2 cellular contexts compared by ENCODE assay signal in the genomic region with DNA sequence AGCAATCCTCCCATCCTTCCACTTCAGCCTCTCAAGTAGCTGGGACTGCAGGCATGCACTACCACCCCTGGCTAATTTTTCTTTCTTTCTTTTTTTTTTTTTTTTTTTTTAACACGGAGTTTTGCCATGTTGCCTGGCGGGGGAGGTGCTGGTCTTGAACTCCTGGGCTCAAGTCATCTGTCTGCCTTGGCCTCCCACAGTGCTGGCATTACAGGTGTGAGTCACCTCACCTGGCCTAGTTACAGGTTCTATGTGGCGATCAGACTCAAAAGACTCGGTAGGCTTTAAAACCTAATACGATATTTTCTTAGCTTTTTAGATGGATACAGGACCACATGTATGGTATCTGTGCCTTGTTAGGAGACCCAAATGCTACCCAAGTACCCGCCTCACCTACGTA.
TF ChIP-seq lines count a peak whose summit lies in the region.

No MANE protein-coding gene starts in this region.

TF ChIP-seq in GM23338, 12 proteins besides CTCF, POLR2A, EP300 and RAD21:
- TF ChIP-seq EZH2phosphoT487 (IDR thresholded peaks at IDR 0.05; ENCODE audit: unreplicated experiment): no peak
- TF ChIP-seq ZNF114 (CRISPR knock-in tag; IDR thresholded peaks at IDR 0.05): no peak
- TF ChIP-seq, protein P1, sequence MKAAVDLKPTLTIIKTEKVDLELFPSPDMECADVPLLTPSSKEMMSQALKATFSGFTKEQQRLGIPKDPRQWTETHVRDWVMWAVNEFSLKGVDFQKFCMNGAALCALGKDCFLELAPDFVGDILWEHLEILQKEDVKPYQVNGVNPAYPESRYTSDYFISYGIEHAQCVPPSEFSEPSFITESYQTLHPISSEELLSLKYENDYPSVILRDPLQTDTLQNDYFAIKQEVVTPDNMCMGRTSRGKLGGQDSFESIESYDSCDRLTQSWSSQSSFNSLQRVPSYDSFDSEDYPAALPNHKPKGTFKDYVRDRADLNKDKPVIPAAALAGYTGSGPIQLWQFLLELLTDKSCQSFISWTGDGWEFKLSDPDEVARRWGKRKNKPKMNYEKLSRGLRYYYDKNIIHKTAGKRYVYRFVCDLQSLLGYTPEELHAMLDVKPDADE (IDR thresholded peaks at IDR 0.05): no peak
- no peak for TF ChIP-seq NANOG (IDR thresholded peaks at IDR 0.05; ENCODE audit: borderline replicate concordance)
- no peak for TF ChIP-seq EZH2 (IDR thresholded peaks at IDR 0.05; ENCODE audit: low read depth, unreplicated experiment)

TF ChIP-seq in WTC11, 78 proteins besides CTCF, POLR2A, EP300 and RAD21:
- TF ChIP-seq OVOL2 (CRISPR knock-in tag; IDR thresholded peaks at IDR 0.05; ENCODE audit: borderline replicate concordance) (no peak), GTF2I (CRISPR knock-in tag; conservative IDR thresholded peaks at IDR 0.05) (no peak), MYBL2 (CRISPR knock-in tag; IDR thresholded peaks at IDR 0.05) (no peak), FOXP1 (CRISPR knock-in tag; IDR thresholded peaks at IDR 0.05; ENCODE audit: borderline replicate concordance) (no peak), IRF2 (CRISPR knock-in tag; IDR thresholded peaks at IDR 0.05; ENCODE audit: borderline replicate concordance, low read depth) (no peak), FOXJ3 (CRISPR knock-in tag; IDR thresholded peaks at IDR 0.05; ENCODE audit: borderline replicate concordance) (no peak), SOX15 (CRISPR knock-in tag; IDR thresholded peaks at IDR 0.05) (no peak), NR2C2 (CRISPR knock-in tag; IDR thresholded peaks at IDR 0.05) (no peak)
- TF ChIP-seq, protein P2, sequence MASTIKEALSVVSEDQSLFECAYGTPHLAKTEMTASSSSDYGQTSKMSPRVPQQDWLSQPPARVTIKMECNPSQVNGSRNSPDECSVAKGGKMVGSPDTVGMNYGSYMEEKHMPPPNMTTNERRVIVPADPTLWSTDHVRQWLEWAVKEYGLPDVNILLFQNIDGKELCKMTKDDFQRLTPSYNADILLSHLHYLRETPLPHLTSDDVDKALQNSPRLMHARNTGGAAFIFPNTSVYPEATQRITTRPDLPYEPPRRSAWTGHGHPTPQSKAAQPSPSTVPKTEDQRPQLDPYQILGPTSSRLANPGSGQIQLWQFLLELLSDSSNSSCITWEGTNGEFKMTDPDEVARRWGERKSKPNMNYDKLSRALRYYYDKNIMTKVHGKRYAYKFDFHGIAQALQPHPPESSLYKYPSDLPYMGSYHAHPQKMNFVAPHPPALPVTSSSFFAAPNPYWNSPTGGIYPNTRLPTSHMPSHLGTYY (CRISPR knock-in tag; IDR thresholded peaks at IDR 0.05): no peak
- TF ChIP-seq, protein P3, sequence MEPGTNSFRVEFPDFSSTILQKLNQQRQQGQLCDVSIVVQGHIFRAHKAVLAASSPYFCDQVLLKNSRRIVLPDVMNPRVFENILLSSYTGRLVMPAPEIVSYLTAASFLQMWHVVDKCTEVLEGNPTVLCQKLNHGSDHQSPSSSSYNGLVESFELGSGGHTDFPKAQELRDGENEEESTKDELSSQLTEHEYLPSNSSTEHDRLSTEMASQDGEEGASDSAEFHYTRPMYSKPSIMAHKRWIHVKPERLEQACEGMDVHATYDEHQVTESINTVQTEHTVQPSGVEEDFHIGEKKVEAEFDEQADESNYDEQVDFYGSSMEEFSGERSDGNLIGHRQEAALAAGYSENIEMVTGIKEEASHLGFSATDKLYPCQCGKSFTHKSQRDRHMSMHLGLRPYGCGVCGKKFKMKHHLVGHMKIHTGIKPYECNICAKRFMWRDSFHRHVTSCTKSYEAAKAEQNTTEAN (CRISPR knock-in tag; IDR thresholded peaks at IDR 0.05): no peak
- TF ChIP-seq, protein P4, sequence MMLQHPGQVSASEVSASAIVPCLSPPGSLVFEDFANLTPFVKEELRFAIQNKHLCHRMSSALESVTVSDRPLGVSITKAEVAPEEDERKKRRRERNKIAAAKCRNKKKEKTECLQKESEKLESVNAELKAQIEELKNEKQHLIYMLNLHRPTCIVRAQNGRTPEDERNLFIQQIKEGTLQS (CRISPR knock-in tag; conservative IDR thresholded peaks at IDR 0.05): no peak
- TF ChIP-seq, protein P5, sequence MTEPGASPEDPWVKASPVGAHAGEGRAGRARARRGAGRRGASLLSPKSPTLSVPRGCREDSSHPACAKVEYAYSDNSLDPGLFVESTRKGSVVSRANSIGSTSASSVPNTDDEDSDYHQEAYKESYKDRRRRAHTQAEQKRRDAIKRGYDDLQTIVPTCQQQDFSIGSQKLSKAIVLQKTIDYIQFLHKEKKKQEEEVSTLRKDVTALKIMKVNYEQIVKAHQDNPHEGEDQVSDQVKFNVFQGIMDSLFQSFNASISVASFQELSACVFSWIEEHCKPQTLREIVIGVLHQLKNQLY (CRISPR knock-in tag; IDR thresholded peaks at IDR 0.05): no peak
- TF ChIP-seq, protein P6, sequence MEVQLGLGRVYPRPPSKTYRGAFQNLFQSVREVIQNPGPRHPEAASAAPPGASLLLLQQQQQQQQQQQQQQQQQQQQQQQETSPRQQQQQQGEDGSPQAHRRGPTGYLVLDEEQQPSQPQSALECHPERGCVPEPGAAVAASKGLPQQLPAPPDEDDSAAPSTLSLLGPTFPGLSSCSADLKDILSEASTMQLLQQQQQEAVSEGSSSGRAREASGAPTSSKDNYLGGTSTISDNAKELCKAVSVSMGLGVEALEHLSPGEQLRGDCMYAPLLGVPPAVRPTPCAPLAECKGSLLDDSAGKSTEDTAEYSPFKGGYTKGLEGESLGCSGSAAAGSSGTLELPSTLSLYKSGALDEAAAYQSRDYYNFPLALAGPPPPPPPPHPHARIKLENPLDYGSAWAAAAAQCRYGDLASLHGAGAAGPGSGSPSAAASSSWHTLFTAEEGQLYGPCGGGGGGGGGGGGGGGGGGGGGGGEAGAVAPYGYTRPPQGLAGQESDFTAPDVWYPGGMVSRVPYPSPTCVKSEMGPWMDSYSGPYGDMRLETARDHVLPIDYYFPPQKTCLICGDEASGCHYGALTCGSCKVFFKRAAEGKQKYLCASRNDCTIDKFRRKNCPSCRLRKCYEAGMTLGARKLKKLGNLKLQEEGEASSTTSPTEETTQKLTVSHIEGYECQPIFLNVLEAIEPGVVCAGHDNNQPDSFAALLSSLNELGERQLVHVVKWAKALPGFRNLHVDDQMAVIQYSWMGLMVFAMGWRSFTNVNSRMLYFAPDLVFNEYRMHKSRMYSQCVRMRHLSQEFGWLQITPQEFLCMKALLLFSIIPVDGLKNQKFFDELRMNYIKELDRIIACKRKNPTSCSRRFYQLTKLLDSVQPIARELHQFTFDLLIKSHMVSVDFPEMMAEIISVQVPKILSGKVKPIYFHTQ (CRISPR knock-in tag; IDR thresholded peaks at IDR 0.05): no peak
- TF ChIP-seq, protein P7, sequence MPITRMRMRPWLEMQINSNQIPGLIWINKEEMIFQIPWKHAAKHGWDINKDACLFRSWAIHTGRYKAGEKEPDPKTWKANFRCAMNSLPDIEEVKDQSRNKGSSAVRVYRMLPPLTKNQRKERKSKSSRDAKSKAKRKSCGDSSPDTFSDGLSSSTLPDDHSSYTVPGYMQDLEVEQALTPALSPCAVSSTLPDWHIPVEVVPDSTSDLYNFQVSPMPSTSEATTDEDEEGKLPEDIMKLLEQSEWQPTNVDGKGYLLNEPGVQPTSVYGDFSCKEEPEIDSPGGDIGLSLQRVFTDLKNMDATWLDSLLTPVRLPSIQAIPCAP (CRISPR knock-in tag; IDR thresholded peaks at IDR 0.05): no peak
- TF ChIP-seq, protein P8, sequence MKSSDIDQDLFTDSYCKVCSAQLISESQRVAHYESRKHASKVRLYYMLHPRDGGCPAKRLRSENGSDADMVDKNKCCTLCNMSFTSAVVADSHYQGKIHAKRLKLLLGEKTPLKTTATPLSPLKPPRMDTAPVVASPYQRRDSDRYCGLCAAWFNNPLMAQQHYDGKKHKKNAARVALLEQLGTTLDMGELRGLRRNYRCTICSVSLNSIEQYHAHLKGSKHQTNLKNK (CRISPR knock-in tag; IDR thresholded peaks at IDR 0.05): no peak
TF ChIP-seq in WTC11: peak in this region for 0.
